15 cellular contexts compared by ENCODE assay signal in genomic region chrX:72060196-72060974, GRCh38.
A peak's percentile ranks its signal among the peaks of the same experiment; 100 is the strongest.
DNase-seq lines count a peak whose midpoint lies in the region; ATAC-seq and TF ChIP-seq lines count a peak whose summit lies in the region.
"Had no signal": no experiment of that assay in that cellular context is flagged by ENCODE, and none has a peak within 500 bp of the region (broad histone marks: within the 10 kb centered on the region; RNA-seq: fewer than 3 reads in every experiment).

No MANE protein-coding gene starts in this region.

- H3K9me3 Mint-ChIP-seq in brain, result peaks cover 0 to 8% (median 0%) of the 10 kb centered on the region in 5 experiments
- H3K9me3 Mint-ChIP-seq: CD4-positive, alpha-beta memory T cell; natural killer cell had no signal

- H3K27ac ChIP-seq in mesendoderm (ENCODE audit: low read depth, low read length), result no peak overlapping the region
- H3K27ac ChIP-seq: SK-N-MC had no signal

- no peak overlapping the region for H3K4me3 ChIP-seq in mesendoderm (ENCODE audit: low read length)
- H3K4me3 ChIP-seq: SK-N-MC had no signal

- H3K9ac ChIP-seq in mesendoderm (ENCODE audit: low read length), result no peak overlapping the region

- no peaks in the 10 kb centered on the region for H3K36me3 ChIP-seq in mesendoderm (ENCODE audit: control insufficient read depth, insufficient read depth, low read length)

- H3K4me1 ChIP-seq in mesendoderm (ENCODE audit: control insufficient read depth, low read depth, low read length), result no peaks in the 10 kb centered on the region

- no peak overlapping the region for H4K8ac ChIP-seq in mesendoderm (ENCODE audit: low read depth, low read length)

- H3K79me1 ChIP-seq in mesendoderm (ENCODE audit: low read length), result no peaks in the 10 kb centered on the region

- H3K4me3 Mint-ChIP-seq in brain, result peak overlapping the region in 4 of 5 experiments; percentile 2 to 48 (median 42)
- H3K4me3 Mint-ChIP-seq: CD4-positive, alpha-beta memory T cell; natural killer cell had no signal

- no peaks in the 10 kb centered on the region for H3K27me3 ChIP-seq in mesendoderm (ENCODE audit: insufficient read depth, low read length, poor library complexity)

- no peaks in the 10 kb centered on the region for H3K36me3 Mint-ChIP-seq in brain
- H3K36me3 Mint-ChIP-seq: CD4-positive, alpha-beta memory T cell; natural killer cell had no signal

- H4K5ac ChIP-seq in mesendoderm (ENCODE audit: low read length), result no peak overlapping the region

- H2BK5ac ChIP-seq in mesendoderm (ENCODE audit: low read length), result no peak overlapping the region

- H3K18ac ChIP-seq in mesendoderm (ENCODE audit: low read length), result no peak overlapping the region

- H3K4ac ChIP-seq in mesendoderm (ENCODE audit: low read depth, low read length), result no peak overlapping the region

- H3K56ac ChIP-seq in mesendoderm (ENCODE audit: low read length), result no peak overlapping the region

- no peak overlapping the region for H2AK5ac ChIP-seq in mesendoderm (ENCODE audit: low read length)

- DNase-seq in COR-L47 (lab: John Stamatoyannopoulos, UW) (peak; percentile 41), M059J (ENCODE audit: low read depth) (peak; percentile 32), mesendoderm (peak; percentile 79), NCI-H446 treated with DMSO at 0.1 percent for 48 hours (lab: John Stamatoyannopoulos, UW) (no peak)
- no peak for DNase-seq in activated CD4-positive, alpha-beta T cell treated with anti-CD3 and anti-CD28 coated beads, Interleukin-2, amount 50 U/mL, for 1 hour
- DNase-seq in stimulated activated naive CD4-positive, alpha-beta T cell treated with Interleukin-2 at 50 U/mL for 16 hours (lab: John Stamatoyannopoulos, UW), result no peak
- DNase-seq: activated CD4-positive, alpha-beta T cell treated with anti-CD3 and anti-CD28 coated beads for 4 hours; activated gamma-delta T cell treated with Interleukin-2 at 50 U/mL for 16 hours; CD4-positive, alpha-beta memory T cell; natural killer cell; NCI-H2029; stimulated activated CD4-positive, alpha-beta T cell treated with anti-CD3 and anti-CD28 coated beads, Interleukin-2, amount 100 ng/mL, for 24 hours had no signal

- no peak overlapping the region for H2BK15ac ChIP-seq in mesendoderm (replicated peaks; ENCODE audit: low read depth)

- H3K27ac Mint-ChIP-seq in brain, result peak overlapping the region; percentile 83 to 93 (median 88)
- H3K27ac Mint-ChIP-seq: CD4-positive, alpha-beta memory T cell; natural killer cell had no signal

- peaks cover 4% of the 10 kb centered on the region for H3K27me3 Mint-ChIP-seq in brain
- H3K27me3 Mint-ChIP-seq: CD4-positive, alpha-beta memory T cell had no signal

- no peak for ATAC-seq in HG03432 (IDR thresholded peaks at IDR 0.05; ENCODE audit: unreplicated experiment)
- ATAC-seq: natural killer cell had no signal

- H3K79me2 ChIP-seq in mesendoderm (ENCODE audit: control insufficient read depth, insufficient read depth, low read length), result no peaks in the 10 kb centered on the region

- no peak overlapping the region for H2BK120ac ChIP-seq in mesendoderm (ENCODE audit: low read depth, low read length)

- no peak overlapping the region for H3K23ac ChIP-seq in mesendoderm (ENCODE audit: low read length)

- WGBS in mesendoderm (ENCODE audit: extremely low coverage, insufficient coverage, low lambda C conversion rate), result no CpG with 5 or more reads among the region's 9 CpGs

- no peak for TF ChIP-seq CTCF in brain (conservative IDR thresholded peaks at IDR 0.05)

- peaks cover 54% of the 10 kb centered on the region for H3K4me1 Mint-ChIP-seq in brain

- no peak overlapping the region for H3K4me2 ChIP-seq in mesendoderm (ENCODE audit: low read length)

Comparison
In these comparisons a context has a peak if more than half of its experiments do, and no peak if none do; other contexts are left out.
1. DNase-seq: peak in COR-L47 (single experiment), M059J (single experiment) and mesendoderm (single experiment); none in activated CD4-positive, alpha-beta T cell treated with anti-CD3 and anti-CD28 coated beads, Interleukin-2, amount 50 U/mL, for 1 hour (single experiment), stimulated activated naive CD4-positive, alpha-beta T cell treated with Interleukin-2 at 50 U/mL for 16 hours (single experiment) and NCI-H446 treated with DMSO at 0.1 percent for 48 hours (single experiment).